ENCODE assay signal across 20 cellular contexts in the genomic region with DNA sequence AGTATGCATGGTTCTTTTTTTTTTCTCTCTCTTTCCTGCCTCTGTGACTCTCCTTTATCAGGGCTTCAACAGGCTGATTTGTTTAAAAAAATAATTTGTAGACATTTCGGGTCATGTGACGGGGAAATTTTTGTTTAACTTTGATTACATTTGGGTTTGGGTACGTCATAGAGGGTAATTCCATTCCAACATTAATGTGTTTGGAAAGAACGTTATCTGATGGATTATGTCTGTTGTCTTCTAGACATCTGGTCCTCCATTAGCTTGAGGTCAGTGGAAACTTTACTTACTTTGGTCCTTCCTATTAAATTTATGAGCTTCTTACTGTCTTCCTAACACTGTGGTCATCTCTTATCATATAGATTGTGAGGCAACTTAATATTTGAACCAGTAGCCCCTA.
"Had no signal": no experiment of that assay in that cellular context is flagged by ENCODE, and none has a peak within 500 bp of the region (broad histone marks: within the 10 kb centered on the region; RNA-seq: fewer than 3 reads in every experiment).

No MANE protein-coding gene starts in this region.

- FAIRE-seq: bronchial epithelial cell, pancreas had no signal

- H3K9me3 Mint-ChIP-seq: immature natural killer cell; stimulated activated memory B cell treated with anti-CD40 and anti-IgM and Interleukin-4, amounts not matched to agents 10 μg/mL and 1 μg/mL and 100 μg/mL, for 72 hours had no signal

- DNase-seq: activated CD4-positive, alpha-beta T cell treated with anti-CD3 and anti-CD28 coated beads, Interleukin-2, amount 50 U/mL, for 4 hours; activated naive CD4-positive, alpha-beta T cell treated with Interleukin-2 at 50 U/mL for 16 hours; adrenal gland; cerebellar nuclear complex; effector CD4-positive, alpha-beta T cell; heart right ventricle; immature natural killer cell; left ventricle myocardium superior; naive thymus-derived CD8-positive, alpha-beta T cell; pancreas; stimulated activated CD4-positive, alpha-beta T cell treated with anti-CD3 and anti-CD28 coated beads, Interleukin-4, amount 100 ng/mL, for 24 hours; T-helper 2 cell; upper lobe of right lung had no signal

- H3K4me3 Mint-ChIP-seq: immature natural killer cell; stimulated activated memory B cell treated with anti-CD40 and anti-IgM and Interleukin-4, amounts not matched to agents 10 μg/mL and 1 μg/mL and 100 μg/mL, for 72 hours had no signal

- ATAC-seq: gastroesophageal sphincter; heart right ventricle; left ventricle myocardium superior; naive thymus-derived CD8-positive, alpha-beta T cell; sciatic nerve; stimulated activated memory B cell treated with anti-CD40 and anti-IgM and Interleukin-4, amounts not matched to agents 10 μg/mL and 1 μg/mL and 100 μg/mL, for 72 hours; upper lobe of right lung had no signal

- H3K4me3 ChIP-seq: adrenal gland, gastroesophageal sphincter, heart right ventricle, pancreas, thoracic aorta, upper lobe of right lung had no signal

- H3K27ac Mint-ChIP-seq: stimulated activated memory B cell treated with anti-CD40 and anti-IgM and Interleukin-4, amounts not matched to agents 10 μg/mL and 1 μg/mL and 100 μg/mL, for 72 hours had no signal

- H3K27me3 ChIP-seq: adrenal gland, gastroesophageal sphincter, heart right ventricle, neutrophil, pancreas, upper lobe of right lung had no signal

- H3K27me3 Mint-ChIP-seq: naive thymus-derived CD8-positive, alpha-beta T cell; stimulated activated memory B cell treated with anti-CD40 and anti-IgM and Interleukin-4, amounts not matched to agents 10 μg/mL and 1 μg/mL and 100 μg/mL, for 72 hours had no signal

- H3K9me3 ChIP-seq: adrenal gland, gastroesophageal sphincter, heart right ventricle, neutrophil, pancreas, thoracic aorta, upper lobe of right lung had no signal

- H3K27ac ChIP-seq: adrenal gland, gastroesophageal sphincter, heart right ventricle, neutrophil, pancreas, thoracic aorta, upper lobe of right lung, VCaP had no signal

- H3K36me3 ChIP-seq: adrenal gland, gastroesophageal sphincter, pancreas, thoracic aorta had no signal
